ENCODE assay signal across 12 cellular contexts in genomic region chr6:42239736-42240375, GRCh38. TPM values are rescaled to one million over a fixed set of nuclear protein-coding genes. Genes with fewer than 3 reads are reported as not detected.
A peak's percentile ranks its signal among the peaks of the same experiment; 100 is the strongest.
DNase-seq lines count a peak whose midpoint lies in the region; ATAC-seq lines count a peak whose summit lies in the region.
"Had no signal": no experiment of that assay in that cellular context is flagged by ENCODE, and none has a peak within 500 bp of the region (broad histone marks: within the 10 kb centered on the region; RNA-seq: fewer than 3 reads in every experiment).

No MANE protein-coding gene starts in this region.

- H3K36me3 ChIP-seq in esophagus (ENCODE audit: control insufficient read depth in 2 of 2, insufficient read depth in 2 of 2, low read length in 1 of 2): peaks cover 0 to 13% of the 10 kb centered on the region in 2 donors
- no peaks in the 10 kb centered on the region for H3K36me3 ChIP-seq in skeletal muscle satellite cell (ENCODE audit: insufficient read depth, low read length)

- H3K27ac ChIP-seq in esophagus (ENCODE audit: low read depth in 2 of 2, low read length in 1 of 2): peak overlapping the region; percentile 92 to 96
- H3K27ac ChIP-seq: 22Rv1 had no signal

- no peak overlapping the region for H3K9ac ChIP-seq in skeletal muscle satellite cell (ENCODE audit: low read depth, low read length)

- WGBS in esophagus, 2 donors: 54 to 64% methylated on average over 7 of the region's 7 CpGs

- peak overlapping the region; percentile 22 for H3K4me2 ChIP-seq in skeletal muscle satellite cell (ENCODE audit: low read length)

- H3K9me3 ChIP-seq in esophagus (ENCODE audit: control insufficient read depth in 2 of 2, insufficient read depth in 1 of 2, low read depth in 1 of 2, low read length in 1 of 2) (peaks cover 0 to 2% of the 10 kb centered on the region in 2 donors), skeletal muscle satellite cell (replicated peaks; ENCODE audit: low read length) (no peaks in the 10 kb centered on the region)

- DNase-seq in DMS79 treated with DMSO at 0.1 percent for 48 hours (lab: John Stamatoyannopoulos, UW): peak; percentile 44
- DNase-seq in DMS79 (lab: John Stamatoyannopoulos, UW): no peak
- DNase-seq in NCI-H226: peak; percentile 35
- no peak for DNase-seq in medulla oblongata (ENCODE audit: extremely low spot score)
- DNase-seq in NOMO-1 (lab: John Stamatoyannopoulos, UW; ENCODE audit: unreplicated experiment in 2 of 2): no peak
- DNase-seq: activated CD4-positive, alpha-beta memory T cell treated with anti-CD3 and anti-CD28 coated beads, Interleukin-2, amount 10 ng/mL, durations not matched to agents 7 days and 5 days; NCI-H774; stimulated activated CD4-positive, alpha-beta T cell treated with anti-CD3 and anti-CD28 coated beads, Interleukin-4, amount 100 ng/mL, for 1 hour had no signal

- H3K27me3 ChIP-seq in esophagus (ENCODE audit: control insufficient read depth in 1 of 2, insufficient read depth in 2 of 2, low read length in 2 of 2): no peaks in the 10 kb centered on the region
- H3K27me3 ChIP-seq in skeletal muscle satellite cell (ENCODE audit: control insufficient read depth, insufficient read depth, low read length): no peaks in the 10 kb centered on the region

- ATAC-seq in HG03135 (IDR thresholded peaks at IDR 0.05; ENCODE audit: unreplicated experiment): no peak

- H3K4me3 ChIP-seq in esophagus (ENCODE audit: low read depth in 1 of 2, low read length in 2 of 2) (no peak overlapping the region), skeletal muscle satellite cell (ENCODE audit: low read length) (no peak overlapping the region)

- H3K4me1 ChIP-seq in esophagus (ENCODE audit: control insufficient read depth in 2 of 2, insufficient read depth in 2 of 2, low read length in 1 of 2): peaks cover 0 to 9% of the 10 kb centered on the region in 2 donors
- peaks cover 28% of the 10 kb centered on the region for H3K4me1 ChIP-seq in skeletal muscle satellite cell (ENCODE audit: control insufficient read depth, insufficient read depth, low read length)

RNA-seq across cellular contexts. Expression of gene MRPS10, which starts 22.2 kb away (rescaled TPM):
- 10 to 100 TPM; 38.3 to 47.3 TPM for polyA plus RNA-seq in esophagus
- total RNA-seq in skeletal muscle satellite cell (2012; rRNA removed): 49.1 and 57.8 TPM in 2 replicates

RNA-seq across cellular contexts. Expression of gene GUCA1B, which starts 45.1 kb away (rescaled TPM):
- polyA plus RNA-seq in esophagus: under 1 TPM; 0.24 to 0.45 TPM
- total RNA-seq in skeletal muscle satellite cell (2012; rRNA removed): 0.44 TPM in 1 of 2 replicates, not detected in the other

Comparison
In these comparisons a context has a peak if more than half of its experiments do, and no peak if none do; other contexts are left out.
1. DNase-seq: peak in DMS79 treated with DMSO at 0.1 percent for 48 hours (single experiment) and NCI-H226 (single experiment); none in DMS79 (single experiment), medulla oblongata (single experiment) and NOMO-1 (0 of 2).